Comparison of ENCODE assay signal across 22 cellular contexts in the genomic region with DNA sequence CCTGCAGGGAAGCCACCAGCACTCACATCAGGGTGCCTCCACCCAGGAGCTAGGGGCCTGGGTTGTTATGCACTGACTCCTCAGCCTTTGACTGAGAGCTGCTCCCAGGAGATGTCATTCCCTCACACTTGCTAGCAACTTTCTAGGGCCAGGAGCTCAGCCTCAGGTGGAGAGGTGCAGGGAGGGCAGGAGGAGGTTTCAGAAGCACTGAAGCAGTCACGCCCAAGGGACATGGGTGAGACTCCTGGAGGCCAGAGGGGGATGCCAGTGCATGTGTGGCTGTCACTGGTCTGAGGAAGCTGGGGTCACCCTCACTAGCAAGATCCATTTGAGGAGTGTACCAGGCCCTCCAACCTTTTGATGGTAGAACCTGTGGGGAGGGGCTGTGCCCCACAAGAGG.
DNase-seq lines count a peak whose midpoint lies in the region; ATAC-seq and TF ChIP-seq lines count a peak whose summit lies in the region.
"Had no signal": no experiment of that assay in that cellular context is flagged by ENCODE, and none has a peak within 500 bp of the region (broad histone marks: within the 10 kb centered on the region; RNA-seq: fewer than 3 reads in every experiment).

No MANE protein-coding gene starts in this region.

- H3K4me1 ChIP-seq in cardiac muscle cell (ENCODE audit: low read depth): peaks cover 22% of the 10 kb centered on the region

- no peak overlapping the region for H3K4me3 ChIP-seq in cardiac muscle cell

- peak overlapping the region; percentile 8 for H3K27ac Mint-ChIP-seq in T-helper 2 cell treated with Interferon-gamma antibody and Interleukin-4, amounts not matched to agents 5 μg/mL and 100 μg/mL, for 36 hours
- H3K27ac Mint-ChIP-seq in T-helper 17 cell: peak overlapping the region; percentile 32
- H3K27ac Mint-ChIP-seq: B cell had no signal

- H3K9me3 Mint-ChIP-seq in T-helper 2 cell treated with Interferon-gamma antibody and Interleukin-4, amounts not matched to agents 5 μg/mL and 100 μg/mL, for 36 hours: peaks cover 8% of the 10 kb centered on the region

- peak overlapping the region; percentile 54 for H3K27ac ChIP-seq in cardiac muscle cell
- H3K27ac ChIP-seq: 22Rv1, C4-2B had no signal

- no peak overlapping the region for H3K4me3 Mint-ChIP-seq in T-helper 2 cell treated with Interferon-gamma antibody and Interleukin-4, amounts not matched to agents 5 μg/mL and 100 μg/mL, for 36 hours
- H3K4me3 Mint-ChIP-seq in T-helper 17 cell: no peak overlapping the region
- H3K4me3 Mint-ChIP-seq: B cell had no signal

- H3K27me3 ChIP-seq in cardiac muscle cell: no peaks in the 10 kb centered on the region

- no peak for DNase-seq in T-helper 2 cell treated with Interferon-gamma antibody and Interleukin-4, amounts not matched to agents 5 μg/mL and 100 μg/mL, for 36 hours (ENCODE audit: low spot score)
- no peak for DNase-seq in T-helper 2 cell
- DNase-seq in cardiac muscle cell (ENCODE audit: low read depth in 1 of 2, low spot score in 1 of 2): no peak
- DNase-seq in cardiac septum (ENCODE audit: low spot score): no peak
- DNase-seq in T-helper 17 cell: no peak
- peak; percentile 21 for DNase-seq in stimulated activated CD8-positive, alpha-beta memory T cell treated with anti-CD3 and anti-CD28 coated beads, Interleukin-4, amount 100 ng/mL, for 48 hours
- DNase-seq: CD8-positive, alpha-beta memory T cell; DMS 273 treated with DMSO at 0.1 percent for 48 hours; DMS79; GF-D8; Karpas-422; NCI-H1092 treated with DMSO at 0.1 percent for 48 hours; NCI-H1436; NCI-H187; NCI-H2171 treated with DMSO at 0.1 percent for 48 hours; NCI-H345; NCI-H510A treated with DMSO at 0.1 percent for 48 hours; NCI-H748 treated with DMSO at 0.1 percent for 48 hours had no signal

- no peaks in the 10 kb centered on the region for H3K9me3 ChIP-seq in cardiac muscle cell (ENCODE audit: low read depth)
- no peaks in the 10 kb centered on the region for H3K9me3 ChIP-seq in T-helper 17 cell (ENCODE audit: control insufficient read depth, low read length, poor library complexity, severe bottlenecking)

- H3K36me3 Mint-ChIP-seq in T-helper 2 cell treated with Interferon-gamma antibody and Interleukin-4, amounts not matched to agents 5 μg/mL and 100 μg/mL, for 36 hours (ENCODE audit: low read depth): peaks cover 50% of the 10 kb centered on the region
- peaks cover 8% of the 10 kb centered on the region for H3K36me3 Mint-ChIP-seq in T-helper 17 cell (ENCODE audit: low read depth)

- intact Hi-C loops in cardiac septum (cut with DNase I): no loop called here

- H3K27me3 Mint-ChIP-seq in T-helper 2 cell treated with Interferon-gamma antibody and Interleukin-4, amounts not matched to agents 5 μg/mL and 100 μg/mL, for 36 hours (ENCODE audit: low read depth): no peaks in the 10 kb centered on the region
- H3K27me3 Mint-ChIP-seq in T-helper 17 cell: no peaks in the 10 kb centered on the region
- H3K27me3 Mint-ChIP-seq: B cell; CD8-positive, alpha-beta memory T cell had no signal

- no peak for ATAC-seq in T-helper 17 cell
- no peak for ATAC-seq in GM18498 (IDR thresholded peaks at IDR 0.05; ENCODE audit: unreplicated experiment)

- no peak for TF ChIP-seq CTCF in cardiac muscle cell (IDR thresholded peaks at IDR 0.05; ENCODE audit: low read depth, low read length)

- no peaks in the 10 kb centered on the region for H3K36me3 ChIP-seq in cardiac muscle cell

- peaks cover 27% of the 10 kb centered on the region for H3K4me1 Mint-ChIP-seq in T-helper 2 cell treated with Interferon-gamma antibody and Interleukin-4, amounts not matched to agents 5 μg/mL and 100 μg/mL, for 36 hours (ENCODE audit: low read depth)
- peaks cover 17% of the 10 kb centered on the region for H3K4me1 Mint-ChIP-seq in T-helper 17 cell
- H3K4me1 Mint-ChIP-seq: B cell had no signal
